Comparison of ENCODE assay signal across 12 cellular contexts in the genomic region with DNA sequence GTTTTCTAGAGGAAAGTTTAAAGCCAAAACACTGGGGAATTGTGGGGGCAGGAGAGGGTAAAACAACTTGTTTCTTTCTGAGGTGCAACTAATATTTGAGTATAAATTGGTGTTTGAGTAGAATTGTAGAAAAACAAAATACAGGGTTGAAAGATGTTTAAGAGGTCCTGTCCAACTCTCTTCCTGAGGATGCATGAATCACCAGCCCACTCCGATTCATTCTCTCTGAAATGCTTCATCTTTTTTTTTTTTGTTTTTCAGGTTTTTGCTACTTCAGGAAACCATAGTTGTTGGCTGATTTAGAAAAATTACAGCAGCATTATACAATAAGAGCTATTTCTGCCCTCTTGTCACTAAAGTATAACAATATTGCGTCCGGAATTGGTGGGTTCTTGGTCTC. TPM values are rescaled to one million over a fixed set of nuclear protein-coding genes. Genes with fewer than 3 reads are reported as not detected.
DNase-seq lines count a peak whose midpoint lies in the region; ATAC-seq and TF ChIP-seq lines count a peak whose summit lies in the region.
"Had no signal": no experiment of that assay in that cellular context is flagged by ENCODE, and none has a peak within 500 bp of the region (broad histone marks: within the 10 kb centered on the region; RNA-seq: fewer than 3 reads in every experiment).

No MANE protein-coding gene starts in this region.

- peaks cover 26% of the 10 kb centered on the region for H3K4me1 Mint-ChIP-seq in CD8-positive, alpha-beta T cell (ENCODE audit: low read depth)
- H3K4me1 Mint-ChIP-seq in activated CD4-positive, alpha-beta memory T cell treated with anti-CD3 and anti-CD28 coated beads, Interleukin-2, amount 10 ng/mL, durations not matched to agents 7 days and 5 days, result peaks cover 35% of the 10 kb centered on the region
- H3K4me1 Mint-ChIP-seq in stimulated activated naive B cell treated with anti-CD40 and anti-IgM and Interleukin-4, amounts not matched to agents 10 μg/mL and 1 μg/mL and 100 μg/mL, for 72 hours, result peaks cover 6 to 22% of the 10 kb centered on the region in 2 donors

- peak overlapping the region; percentile 42 for H3K4me3 Mint-ChIP-seq in CD8-positive, alpha-beta T cell
- H3K4me3 Mint-ChIP-seq in activated CD4-positive, alpha-beta memory T cell treated with anti-CD3 and anti-CD28 coated beads, Interleukin-2, amount 10 ng/mL, durations not matched to agents 7 days and 5 days, result peak overlapping the region; percentile 7
- H3K4me3 Mint-ChIP-seq in stimulated activated naive B cell treated with anti-CD40 and anti-IgM and Interleukin-4, amounts not matched to agents 10 μg/mL and 1 μg/mL and 100 μg/mL, for 72 hours, result peak overlapping the region in 1 of 2 donors; percentile 69

- H3K27me3 ChIP-seq in CD8-positive, alpha-beta T cell (ENCODE audit: insufficient read depth, low read length), result no peaks in the 10 kb centered on the region

- intact Hi-C loops in CD8-positive, alpha-beta T cell (cut with DNase I, micrococcal nuclease), result loop anchor here (2.0 to 10.0 kb wide), 2 partner anchors 14 to 116 kb away; no protein-coding TSS in a partner anchor

- peaks cover 6% of the 10 kb centered on the region for H3K4me1 ChIP-seq in CD8-positive, alpha-beta T cell (ENCODE audit: insufficient read depth, low read length)

- no peak overlapping the region for H3K4me3 ChIP-seq in AG10803 (ENCODE audit: low read length)
- H3K4me3 ChIP-seq in CD8-positive, alpha-beta T cell (ENCODE audit: low read depth, low read length), result no peak overlapping the region
- H3K4me3 ChIP-seq: SK-N-MC, thoracic aorta had no signal

- DNase-seq in AG10803 (ENCODE audit: low read depth), result peak; percentile 31
- no peak for DNase-seq in CD8-positive, alpha-beta T cell
- no peak for DNase-seq in activated CD4-positive, alpha-beta memory T cell treated with anti-CD3 and anti-CD28 coated beads, Interleukin-2, amount 10 ng/mL, durations not matched to agents 7 days and 5 days
- peak; percentile 82 to 91 for DNase-seq in lung microvascular endothelial cell (ENCODE audit: low read depth in 2 of 2)
- DNase-seq in stimulated activated naive B cell treated with anti-CD40 and anti-IgM and Interleukin-4, amounts not matched to agents 10 μg/mL and 1 μg/mL and 100 μg/mL, for 72 hours, result no peak
- DNase-seq in activated CD4-positive, alpha-beta T cell treated with anti-CD3 and anti-CD28 coated beads, Interleukin-2, amount 50 U/mL, for 4 hours, result no peak
- DNase-seq: activated gamma-delta T cell treated with Interleukin-2 at 50 U/mL for 16 hours, NCI-H1694 treated with DMSO at 0.1 percent for 48 hours had no signal

- ATAC-seq in CD8-positive, alpha-beta T cell, result no peak
- no peak for ATAC-seq in GM21447 (IDR thresholded peaks at IDR 0.05; ENCODE audit: unreplicated experiment)
- ATAC-seq in stimulated activated naive B cell treated with anti-CD40 and anti-IgM and Interleukin-4, amounts not matched to agents 10 μg/mL and 1 μg/mL and 100 μg/mL, for 72 hours (replicated peaks), result no peak

- TF ChIP-seq CTCF in AG10803 (conservative IDR thresholded peaks at IDR 0.05; ENCODE audit: low read length), result no peak
- no peak for TF ChIP-seq CTCF in CD8-positive, alpha-beta T cell (IDR thresholded peaks at IDR 0.05)

- no peaks in the 10 kb centered on the region for H3K9me3 ChIP-seq in CD8-positive, alpha-beta T cell (ENCODE audit: low read length)
- H3K9me3 ChIP-seq: thoracic aorta had no signal

- H3K27me3 Mint-ChIP-seq in CD8-positive, alpha-beta T cell (ENCODE audit: low read depth), result no peaks in the 10 kb centered on the region
- no peaks in the 10 kb centered on the region for H3K27me3 Mint-ChIP-seq in activated CD4-positive, alpha-beta memory T cell treated with anti-CD3 and anti-CD28 coated beads, Interleukin-2, amount 10 ng/mL, durations not matched to agents 7 days and 5 days
- H3K27me3 Mint-ChIP-seq in stimulated activated naive B cell treated with anti-CD40 and anti-IgM and Interleukin-4, amounts not matched to agents 10 μg/mL and 1 μg/mL and 100 μg/mL, for 72 hours, result peaks cover 0 to 9% of the 10 kb centered on the region in 2 donors

- H3K36me3 ChIP-seq in CD8-positive, alpha-beta T cell (ENCODE audit: insufficient read depth, low read length), result no peaks in the 10 kb centered on the region
- H3K36me3 ChIP-seq: thoracic aorta had no signal

- no peaks in the 10 kb centered on the region for H3K36me3 Mint-ChIP-seq in CD8-positive, alpha-beta T cell
- H3K36me3 Mint-ChIP-seq in activated CD4-positive, alpha-beta memory T cell treated with anti-CD3 and anti-CD28 coated beads, Interleukin-2, amount 10 ng/mL, durations not matched to agents 7 days and 5 days (ENCODE audit: low read depth), result no peaks in the 10 kb centered on the region
- no peaks in the 10 kb centered on the region for H3K36me3 Mint-ChIP-seq in stimulated activated naive B cell treated with anti-CD40 and anti-IgM and Interleukin-4, amounts not matched to agents 10 μg/mL and 1 μg/mL and 100 μg/mL, for 72 hours

- CTCF ChIA-PET in CD8-positive, alpha-beta T cell (lab: Charles Lee), result no interaction called here
- CTCF ChIA-PET in activated CD4-positive, alpha-beta memory T cell treated with anti-CD3 and anti-CD28 coated beads, Interleukin-2, amount 10 ng/mL, durations not matched to agents 7 days and 5 days (lab: Charles Lee), result no interaction called here

- H3K27ac ChIP-seq in CD8-positive, alpha-beta T cell (ENCODE audit: low read depth, low read length), result no peak overlapping the region
- H3K27ac ChIP-seq: KMS-11, SK-N-MC, thoracic aorta had no signal

- H3K9me3 Mint-ChIP-seq in CD8-positive, alpha-beta T cell, result no peaks in the 10 kb centered on the region
- no peaks in the 10 kb centered on the region for H3K9me3 Mint-ChIP-seq in activated CD4-positive, alpha-beta memory T cell treated with anti-CD3 and anti-CD28 coated beads, Interleukin-2, amount 10 ng/mL, durations not matched to agents 7 days and 5 days
- H3K9me3 Mint-ChIP-seq in stimulated activated naive B cell treated with anti-CD40 and anti-IgM and Interleukin-4, amounts not matched to agents 10 μg/mL and 1 μg/mL and 100 μg/mL, for 72 hours, result no peaks in the 10 kb centered on the region

- POLR2A ChIA-PET in CD8-positive, alpha-beta T cell (lab: Charles Lee), result no interaction called here
- POLR2A ChIA-PET in activated CD4-positive, alpha-beta memory T cell treated with anti-CD3 and anti-CD28 coated beads, Interleukin-2, amount 10 ng/mL, durations not matched to agents 7 days and 5 days (lab: Charles Lee), result no interaction called here

- no peak overlapping the region for H3K27ac Mint-ChIP-seq in CD8-positive, alpha-beta T cell
- peak overlapping the region; percentile 33 for H3K27ac Mint-ChIP-seq in activated CD4-positive, alpha-beta memory T cell treated with anti-CD3 and anti-CD28 coated beads, Interleukin-2, amount 10 ng/mL, durations not matched to agents 7 days and 5 days
- H3K27ac Mint-ChIP-seq in stimulated activated naive B cell treated with anti-CD40 and anti-IgM and Interleukin-4, amounts not matched to agents 10 μg/mL and 1 μg/mL and 100 μg/mL, for 72 hours, result no peak overlapping the region

RNA-seq across cellular contexts. Expression of gene TMC1, which starts 42.4 kb away (rescaled TPM):
- not detected for total RNA-seq in CD8-positive, alpha-beta T cell
- total RNA-seq in activated CD4-positive, alpha-beta memory T cell treated with anti-CD3 and anti-CD28 coated beads, Interleukin-2, amount 10 ng/mL, durations not matched to agents 7 days and 5 days, result under 1 TPM in 1 of 2 experiments, not detected in 1; 0.28 TPM
- 0.20 and 0.22 TPM in 2 replicates for total RNA-seq in lung microvascular endothelial cell
- total RNA-seq: thoracic aorta had no signal

Comparison
In these comparisons a context has a peak if more than half of its experiments do, and no peak if none do; other contexts are left out.
1. DNase-seq: peak in AG10803 (single experiment) and lung microvascular endothelial cell (2 of 2); none in CD8-positive, alpha-beta T cell (0 of 7), activated CD4-positive, alpha-beta memory T cell treated with anti-CD3 and anti-CD28 coated beads, Interleukin-2, amount 10 ng/mL, durations not matched to agents 7 days and 5 days (single experiment), stimulated activated naive B cell treated with anti-CD40 and anti-IgM and Interleukin-4, amounts not matched to agents 10 μg/mL and 1 μg/mL and 100 μg/mL, for 72 hours (single experiment) and activated CD4-positive, alpha-beta T cell treated with anti-CD3 and anti-CD28 coated beads, Interleukin-2, amount 50 U/mL, for 4 hours (0 of 2).